ENCODE assay signal across 8 cellular contexts in genomic region chrX:66110112-66110511, GRCh38. TPM values are rescaled to one million over a fixed set of nuclear protein-coding genes. Genes with fewer than 3 reads are reported as not detected.
DNase-seq lines count a peak whose midpoint lies in the region; TF ChIP-seq lines count a peak whose summit lies in the region.

No MANE protein-coding gene starts in this region.

- no peak overlapping the region for H3K27ac Mint-ChIP-seq in nephron progenitor cell

- peaks cover 6% of the 10 kb centered on the region; the same call in 1 of the 2 replicates for H3K4me1 ChIP-seq in MM.1S (ENCODE audit: low read length)

- H3K4me3 ChIP-seq in MM.1S (ENCODE audit: low read length) (no peak overlapping the region), coronary artery (no peak overlapping the region)

- peaks cover 43% of the 10 kb centered on the region for H3K9me3 Mint-ChIP-seq in nephron progenitor cell

- H3K27me3 ChIP-seq in MM.1S (replicated peaks; ENCODE audit: insufficient read depth, low read length), result no peaks in the 10 kb centered on the region

- DNase-seq in SIG-M5 treated with dmso at 0.1 percent for 504 hours (lab: John Stamatoyannopoulos, UW; ENCODE audit: unreplicated experiment) (peak; percentile 51), SIG-M5 (lab: John Stamatoyannopoulos, UW) (no peak), MM.1S (peak; percentile 53), dermis blood vessel endothelial cell (peak; percentile 15), nephron progenitor cell (no peak), SHP77 treated with DMSO at 0.1 percent for 48 hours (lab: John Stamatoyannopoulos, UW) (no peak), ecto neural progenitor cell (ENCODE audit: low spot score) (no peak), coronary artery (ENCODE audit: low spot score) (no peak)

- TF ChIP-seq CTCF in MM.1S (IDR thresholded peaks at IDR 0.05; ENCODE audit: low read length) (peak; percentile 56), nephron progenitor cell (IDR thresholded peaks at IDR 0.05) (peak; percentile 27), coronary artery (IDR thresholded peaks at IDR 0.05) (no peak)

- H4K20me1 ChIP-seq in MM.1S (ENCODE audit: insufficient read depth, low read length), result no peaks in the 10 kb centered on the region

- H3K9ac ChIP-seq in MM.1S (ENCODE audit: low read length), result no peak overlapping the region

- H3F3A ChIP-seq in MM.1S (ENCODE audit: insufficient read depth, low read length), result no peaks in the 10 kb centered on the region

- no peak overlapping the region for H3K27ac ChIP-seq in MM.1S (ENCODE audit: low read length)
- H3K27ac ChIP-seq in coronary artery, result no peak overlapping the region

- H3K27me3 Mint-ChIP-seq in nephron progenitor cell (ENCODE audit: low read depth, poor library complexity), result peaks cover 5% of the 10 kb centered on the region

- H3K4me3 Mint-ChIP-seq in nephron progenitor cell, result no peak overlapping the region

- no peaks in the 10 kb centered on the region for H3K79me2 ChIP-seq in MM.1S (ENCODE audit: low read length)

- H3K9me2 ChIP-seq in MM.1S (replicated peaks; ENCODE audit: insufficient read depth, low read length), result no peaks in the 10 kb centered on the region

- H3K36me3 ChIP-seq in MM.1S (replicated peaks; ENCODE audit: insufficient read depth, low read length), result no peaks in the 10 kb centered on the region

- H3K4me1 Mint-ChIP-seq in nephron progenitor cell, result no peaks in the 10 kb centered on the region

- no peak overlapping the region for H2AFZ ChIP-seq in MM.1S (ENCODE audit: low read length)

- no peaks in the 10 kb centered on the region for H3K9me3 ChIP-seq in MM.1S (replicated peaks; ENCODE audit: insufficient read depth, low read length)

- H3K4me2 ChIP-seq in MM.1S (ENCODE audit: low read depth, low read length), result no peak overlapping the region

- no peaks in the 10 kb centered on the region for H3K36me3 Mint-ChIP-seq in nephron progenitor cell (ENCODE audit: low read depth)

RNA-seq across cellular contexts. Expression of gene HEPH, which starts 53.9 kb away (rescaled TPM):
- total RNA-seq in dermis blood vessel endothelial cell, result 1.4 and 2.7 TPM in 2 replicates

Comparison
In these comparisons a context has a peak if more than half of its experiments do, and no peak if none do; other contexts are left out.
1. DNase-seq: peak in SIG-M5 treated with dmso at 0.1 percent for 504 hours (single experiment), MM.1S (single experiment) and dermis blood vessel endothelial cell (single experiment); none in SIG-M5 (single experiment), nephron progenitor cell (single experiment), SHP77 treated with DMSO at 0.1 percent for 48 hours (single experiment), ecto neural progenitor cell (single experiment) and coronary artery (single experiment).